ENCODE assay signal across 30 cellular contexts in genomic region chr3:153693207-153693606, GRCh38.
"Had no signal": no experiment of that assay in that cellular context is flagged by ENCODE, and none has a peak within 500 bp of the region (broad histone marks: within the 10 kb centered on the region; RNA-seq: fewer than 3 reads in every experiment).

No MANE protein-coding gene starts in this region.

- H3K4me3 Mint-ChIP-seq: activated CD8-positive, alpha-beta T cell treated with anti-CD3 and anti-CD28 coated beads for 36 hours; activated naive CD4-positive, alpha-beta T cell treated with anti-CD3 and anti-CD28 coated beads for 36 hours; activated naive CD4-positive, alpha-beta T cell treated with anti-CD3 and anti-CD28 coated beads, Interleukin-2, amount 50 U/mL, for 24 hours; activated naive CD8-positive, alpha-beta T cell treated with anti-CD3 and anti-CD28 coated beads for 36 hours; activated naive CD8-positive, alpha-beta T cell treated with anti-CD3 and anti-CD28 coated beads, Interleukin-2, amount 50 U/mL, for 24 hours; brain had no signal

- H3K27me3 ChIP-seq: adrenal gland, ascending aorta, breast epithelium, cardiac muscle cell, colonic mucosa, esophagus squamous epithelium, gastroesophageal sphincter, heart right ventricle had no signal

- H3K27ac ChIP-seq: adrenal gland, ascending aorta, breast epithelium, cardiac muscle cell, colonic mucosa, epithelial cell of prostate, esophagus squamous epithelium, gastroesophageal sphincter, heart right ventricle had no signal

- H3K9me3 Mint-ChIP-seq: activated CD8-positive, alpha-beta T cell treated with anti-CD3 and anti-CD28 coated beads for 36 hours; activated naive CD4-positive, alpha-beta T cell treated with anti-CD3 and anti-CD28 coated beads for 36 hours; activated naive CD4-positive, alpha-beta T cell treated with anti-CD3 and anti-CD28 coated beads, Interleukin-2, amount 50 U/mL, for 24 hours; activated naive CD8-positive, alpha-beta T cell treated with anti-CD3 and anti-CD28 coated beads for 36 hours; activated naive CD8-positive, alpha-beta T cell treated with anti-CD3 and anti-CD28 coated beads, Interleukin-2, amount 50 U/mL, for 24 hours; activated T-helper 2 cell treated with anti-CD3 and anti-CD28 coated beads, Interferon-gamma antibody, Interleukin-2, Interleukin-4, amounts not matched to agents 10 μg/mL and 5 μg/mL and 100 μg/mL, durations not matched to agents 14 hours and 24 hours and 36 hours; brain had no signal

- H3K4me1 Mint-ChIP-seq: activated naive CD4-positive, alpha-beta T cell treated with anti-CD3 and anti-CD28 coated beads, Interleukin-2, amount 50 U/mL, for 24 hours; activated naive CD8-positive, alpha-beta T cell treated with anti-CD3 and anti-CD28 coated beads for 36 hours; activated naive CD8-positive, alpha-beta T cell treated with anti-CD3 and anti-CD28 coated beads, Interleukin-2, amount 50 U/mL, for 24 hours had no signal

- H3K4me1 ChIP-seq: adrenal gland, ascending aorta, breast epithelium, colonic mucosa, esophagus squamous epithelium, gastroesophageal sphincter, heart right ventricle had no signal

- H3K9me3 ChIP-seq: adrenal gland, ascending aorta, breast epithelium, colonic mucosa, esophagus squamous epithelium, gastroesophageal sphincter, heart right ventricle had no signal

- H3K36me3 ChIP-seq: adrenal gland, ascending aorta, breast epithelium, cardiac muscle cell, colonic mucosa, esophagus squamous epithelium, gastroesophageal sphincter, heart right ventricle had no signal

- ATAC-seq: activated CD8-positive, alpha-beta T cell treated with anti-CD3 and anti-CD28 coated beads for 36 hours; activated naive CD8-positive, alpha-beta T cell treated with anti-CD3 and anti-CD28 coated beads, Interleukin-2, amount 50 U/mL, for 24 hours; gastroesophageal sphincter; heart right ventricle had no signal

- H3K4me3 ChIP-seq: adrenal gland, ascending aorta, breast epithelium, cardiac muscle cell, colonic mucosa, esophagus squamous epithelium, gastroesophageal sphincter, heart right ventricle had no signal

- H3K36me3 Mint-ChIP-seq: activated naive CD4-positive, alpha-beta T cell treated with anti-CD3 and anti-CD28 coated beads, Interleukin-2, amount 50 U/mL, for 24 hours; activated naive CD8-positive, alpha-beta T cell treated with anti-CD3 and anti-CD28 coated beads for 36 hours; brain had no signal

- DNase-seq: activated CD4-positive, alpha-beta T cell treated with anti-CD3 and anti-CD28 coated beads for 48 hours; activated CD4-positive, alpha-beta T cell treated with anti-CD3 and anti-CD28 coated beads, Interleukin-2, amount 50 U/mL, for 1 hour; activated CD4-positive, alpha-beta T cell treated with anti-CD3 and anti-CD28 coated beads, Interleukin-2, amount 50 U/mL, for 48 hours; activated CD4-positive, CD25-positive, alpha-beta regulatory T cell; activated CD4-positive, CD25-positive, alpha-beta regulatory T cell treated with anti-CD3 and anti-CD28 coated beads, Interleukin-2, amount 50 U/mL, for 72 hours; activated CD8-positive, alpha-beta memory T cell treated with anti-CD3 and anti-CD28 coated beads for 24 hours; activated CD8-positive, alpha-beta T cell treated with anti-CD3 and anti-CD28 coated beads for 36 hours; activated effector memory CD4-positive, alpha-beta T cell treated with anti-CD3 and anti-CD28 coated beads, Interleukin-2, amount 50 U/mL, for 16 hours; activated naive CD4-positive, alpha-beta T cell treated with anti-CD3 and anti-CD28 coated beads for 36 hours; activated naive CD8-positive, alpha-beta T cell treated with anti-CD3 and anti-CD28 coated beads for 36 hours; activated naive CD8-positive, alpha-beta T cell treated with anti-CD3 and anti-CD28 coated beads, Interleukin-2, amount 50 U/mL, for 24 hours; activated T-cell treated with anti-CD3 and anti-CD28 coated beads, Interleukin-2, amount 50 U/mL, for 1 hour; activated T-cell treated with anti-CD3 and anti-CD28 coated beads, Interleukin-2, amount 50 U/mL, for 48 hours; adrenal gland; amygdala; central memory CD4-positive, alpha-beta T cell; cerebellar nuclear complex; colonic mucosa; effector CD8-positive, alpha-beta T cell; esophagus squamous epithelium; foreskin melanocyte; heart right ventricle had no signal

- H3K27me3 Mint-ChIP-seq: activated naive CD4-positive, alpha-beta T cell treated with anti-CD3 and anti-CD28 coated beads, Interleukin-2, amount 50 U/mL, for 24 hours; activated naive CD8-positive, alpha-beta T cell treated with anti-CD3 and anti-CD28 coated beads for 36 hours; activated naive CD8-positive, alpha-beta T cell treated with anti-CD3 and anti-CD28 coated beads, Interleukin-2, amount 50 U/mL, for 24 hours; brain had no signal

- H3K27ac Mint-ChIP-seq: activated CD8-positive, alpha-beta T cell treated with anti-CD3 and anti-CD28 coated beads for 36 hours; activated naive CD4-positive, alpha-beta T cell treated with anti-CD3 and anti-CD28 coated beads for 36 hours; activated naive CD4-positive, alpha-beta T cell treated with anti-CD3 and anti-CD28 coated beads, Interleukin-2, amount 50 U/mL, for 24 hours; activated naive CD8-positive, alpha-beta T cell treated with anti-CD3 and anti-CD28 coated beads for 36 hours; activated naive CD8-positive, alpha-beta T cell treated with anti-CD3 and anti-CD28 coated beads, Interleukin-2, amount 50 U/mL, for 24 hours; activated T-helper 2 cell treated with anti-CD3 and anti-CD28 coated beads, Interferon-gamma antibody, Interleukin-2, Interleukin-4, amounts not matched to agents 10 μg/mL and 5 μg/mL and 100 μg/mL, durations not matched to agents 14 hours and 24 hours and 36 hours; brain had no signal
